ENCODE assay signal across 10 cellular contexts in genomic region chr19:941292-942132, GRCh38. TPM values are rescaled to one million over a fixed set of nuclear protein-coding genes. Genes with fewer than 3 reads are reported as not detected.
DNase-seq lines count a peak whose midpoint lies in the region; ATAC-seq and TF ChIP-seq lines count a peak whose summit lies in the region.
"Had no signal": no experiment of that assay in that cellular context is flagged by ENCODE, and none has a peak within 500 bp of the region (broad histone marks: within the 10 kb centered on the region; RNA-seq: fewer than 3 reads in every experiment).

No MANE protein-coding gene starts in this region.

- DNase-seq in CD4-positive, alpha-beta memory T cell: no peak
- no peak for DNase-seq in RWPE1 (ENCODE audit: low spot score)
- no peak for DNase-seq in Calu3

- POLR2A ChIA-PET in CD4-positive, alpha-beta memory T cell (lab: Charles Lee; ENCODE audit: partially characterized antibody): interaction anchor here (1.4 to 1.7 kb wide), 2 partner anchors 9 to 18 kb away, joined by 3 to 6 read pairs; no protein-coding TSS in a partner anchor
- POLR2A ChIA-PET in RWPE1 (lab: Yijun Ruan, JAX; ENCODE audit: low non-redundant PET): no interaction called here

- H3K4me3 Mint-ChIP-seq in CD4-positive, alpha-beta memory T cell: peak overlapping the region; percentile 60 to 79 (median 72)
- no peak overlapping the region for H3K4me3 Mint-ChIP-seq in Calu3 (ENCODE audit: low read depth, unreplicated experiment)

- peak overlapping the region in 6 of 7 donors; percentile 60 to 81 (median 72) for H3K27ac Mint-ChIP-seq in CD4-positive, alpha-beta memory T cell
- no peak overlapping the region for H3K27ac Mint-ChIP-seq in Calu3 (ENCODE audit: unreplicated experiment)

- peaks cover 14 to 32% (median 23%) of the 10 kb centered on the region in 4 donors for H3K4me1 Mint-ChIP-seq in CD4-positive, alpha-beta memory T cell
- peaks cover 26% of the 10 kb centered on the region for H3K4me1 Mint-ChIP-seq in Calu3 (ENCODE audit: low read depth, unreplicated experiment)

- no peaks in the 10 kb centered on the region for H3K9me3 ChIP-seq in CD4-positive, alpha-beta memory T cell (ENCODE audit: control insufficient read depth in 1 of 2, low read length in 2 of 2)
- H3K9me3 ChIP-seq in esophagus (ENCODE audit: control insufficient read depth in 2 of 2, insufficient read depth in 1 of 2, low read depth in 1 of 2, low read length in 1 of 2): no peaks in the 10 kb centered on the region

- peak overlapping the region; percentile 29 to 38 for H3K4me3 ChIP-seq in CD4-positive, alpha-beta memory T cell (ENCODE audit: low read length in 2 of 2)
- H3K4me3 ChIP-seq in esophagus (ENCODE audit: low read depth in 1 of 2, low read length in 2 of 2): peak overlapping the region; percentile 37 to 46
- peak overlapping the region; percentile 61 for H3K4me3 ChIP-seq in rectal smooth muscle tissue (ENCODE audit: low read length)

- H3K9ac ChIP-seq in rectal smooth muscle tissue (ENCODE audit: low read length): no peak overlapping the region

- BruUV-seq in Calu3 (replicated peaks; lab: Mats Ljungman, UMichigan): no TSS peak

- CTCF ChIA-PET in CD4-positive, alpha-beta memory T cell (lab: Charles Lee; ENCODE audit: partially characterized antibody): interaction anchor here (1.0 kb wide), 1 partner anchor 78 kb away, joined by 4 read pairs; no protein-coding TSS in a partner anchor
- CTCF ChIA-PET in RWPE1 (lab: Yijun Ruan, JAX): no interaction called here
- CTCF ChIA-PET in Calu3 (lab: Charles Lee): no interaction called here

- ATAC-seq in GM18870 (IDR thresholded peaks at IDR 0.05; ENCODE audit: unreplicated experiment) (no peak), GM21390 (IDR thresholded peaks at IDR 0.05; ENCODE audit: unreplicated experiment) (no peak), HG03108 (IDR thresholded peaks at IDR 0.05; ENCODE audit: unreplicated experiment) (no peak)

- peaks cover 21% of the 10 kb centered on the region for H3K4me1 ChIP-seq in CD4-positive, alpha-beta memory T cell (ENCODE audit: insufficient read depth, low read length)
- peaks cover 2 to 10% of the 10 kb centered on the region in 2 donors for H3K4me1 ChIP-seq in esophagus (ENCODE audit: control insufficient read depth in 2 of 2, insufficient read depth in 2 of 2, low read length in 1 of 2)
- no peaks in the 10 kb centered on the region for H3K4me1 ChIP-seq in rectal smooth muscle tissue (ENCODE audit: control insufficient read depth, insufficient read depth, low read length)

- TF ChIP-seq CTCF in RWPE1 (conservative IDR thresholded peaks at IDR 0.05; ENCODE audit: low read depth) (no peak), Calu3 (IDR thresholded peaks at IDR 0.05; ENCODE audit: unreplicated experiment) (no peak)

- WGBS in esophagus, 2 donors: 44 to 60% methylated on average over 33 to 45 of the region's 45 CpGs

- H3K27me3 Mint-ChIP-seq in CD4-positive, alpha-beta memory T cell: no peaks in the 10 kb centered on the region
- peaks cover 33% of the 10 kb centered on the region for H3K27me3 Mint-ChIP-seq in Calu3 (ENCODE audit: unreplicated experiment)

- no peaks in the 10 kb centered on the region for H3K27me3 ChIP-seq in CD4-positive, alpha-beta memory T cell (ENCODE audit: insufficient read depth, low read length)
- H3K27me3 ChIP-seq in esophagus (ENCODE audit: control insufficient read depth in 1 of 2, insufficient read depth in 2 of 2, low read length in 2 of 2): no peaks in the 10 kb centered on the region
- H3K27me3 ChIP-seq in rectal smooth muscle tissue (ENCODE audit: control insufficient read depth, insufficient read depth, low read length): no peaks in the 10 kb centered on the region

- intact Hi-C loops in CD4-positive, alpha-beta memory T cell (cut with micrococcal nuclease): loop anchor here (2.0 kb wide), 1 partner anchor 17 kb away; no protein-coding TSS in a partner anchor
- intact Hi-C loops in Calu3 (cut with micrococcal nuclease; ENCODE audit: unreplicated experiment): no loop called here

- peaks cover 0 to 2% (median 0%) of the 10 kb centered on the region in 8 donors for H3K9me3 Mint-ChIP-seq in CD4-positive, alpha-beta memory T cell
- H3K9me3 Mint-ChIP-seq in Calu3 (ENCODE audit: low read depth, unreplicated experiment): no peaks in the 10 kb centered on the region

- H3K36me3 ChIP-seq in CD4-positive, alpha-beta memory T cell (ENCODE audit: insufficient read depth, low read length): no peaks in the 10 kb centered on the region
- peaks cover 0 to 6% of the 10 kb centered on the region in 2 donors for H3K36me3 ChIP-seq in esophagus (ENCODE audit: control insufficient read depth in 2 of 2, insufficient read depth in 2 of 2, low read length in 1 of 2)
- H3K36me3 ChIP-seq in rectal smooth muscle tissue (ENCODE audit: control insufficient read depth, insufficient read depth, low read length): no peaks in the 10 kb centered on the region

- H3K27ac ChIP-seq in CD4-positive, alpha-beta memory T cell (ENCODE audit: low read depth, low read length): peak overlapping the region; percentile 5
- H3K27ac ChIP-seq in RWPE1 (peak overlapping the region; percentile 92), esophagus (ENCODE audit: low read depth in 2 of 2, low read length in 1 of 2) (peak overlapping the region; percentile 78 to 81), rectal smooth muscle tissue (ENCODE audit: low read depth, low read length) (peak overlapping the region; percentile 68)

- H3K36me3 Mint-ChIP-seq in CD4-positive, alpha-beta memory T cell: no peaks in the 10 kb centered on the region
- H3K36me3 Mint-ChIP-seq in Calu3 (ENCODE audit: insufficient read depth, unreplicated experiment): peaks cover 15% of the 10 kb centered on the region

RNA-seq across cellular contexts. Expression of gene ARID3A, which starts 15.7 kb away (rescaled TPM):
- total RNA-seq in CD4-positive, alpha-beta memory T cell: 1 to 10 TPM; 9.2 to 9.6 TPM
- 1 to 10 TPM in 1 of 2 donors, under 1 TPM in 1; 0.27 to 1.1 TPM for polyA plus RNA-seq in CD4-positive, alpha-beta memory T cell
- 1 to 10 TPM; 1.3 to 5.2 TPM for polyA plus RNA-seq in esophagus
- total RNA-seq in Calu3 (2022): 0.85 and 1.6 TPM in 2 replicates

RNA-seq across cellular contexts. Expression of gene KISS1R, which starts 24.4 kb away (rescaled TPM):
- total RNA-seq in CD4-positive, alpha-beta memory T cell: 1 to 10 TPM in 1 of 2 experiments, under 1 TPM in 1; 0.79 to 1.2 TPM
- polyA plus RNA-seq in CD4-positive, alpha-beta memory T cell: under 1 TPM; 0.59 TPM
- polyA plus RNA-seq in esophagus: under 1 TPM in 1 of 2 donors, not detected in 1; 0.01 TPM
- not detected in 2 replicates for total RNA-seq in Calu3 (2022)
- total RNA-seq: M059J had no signal

RNA-seq across cellular contexts. Expression of gene R3HDM4, which starts 28.5 kb away (rescaled TPM):
- total RNA-seq in CD4-positive, alpha-beta memory T cell: 100 to 1,000 TPM; 153 to 160 TPM
- polyA plus RNA-seq in CD4-positive, alpha-beta memory T cell: 100 to 1,000 TPM; 203 to 230 TPM
- 10 to 100 TPM; 66.1 to 84.8 TPM for polyA plus RNA-seq in esophagus
- total RNA-seq in Calu3 (2022): 54.0 and 55.5 TPM in 2 replicates

RNA-seq across cellular contexts. Expression of gene WDR18, which starts 42.6 kb away (rescaled TPM):
- 10 to 100 TPM; 53.9 to 60.3 TPM for total RNA-seq in CD4-positive, alpha-beta memory T cell
- polyA plus RNA-seq in CD4-positive, alpha-beta memory T cell: 10 to 100 TPM; 44.3 to 79.7 TPM
- 10 to 100 TPM; 36.2 to 44.8 TPM for polyA plus RNA-seq in esophagus
- total RNA-seq in Calu3 (2022): 43.3 TPM in 2 replicates

RNA-seq across cellular contexts. Expression of gene RNU6-9, which starts 48.2 kb away (rescaled TPM):
- not detected for total RNA-seq in CD4-positive, alpha-beta memory T cell
- not detected for polyA plus RNA-seq in CD4-positive, alpha-beta memory T cell
- polyA plus RNA-seq in esophagus: not detected
- not detected in 2 replicates for total RNA-seq in Calu3 (2022)
- total RNA-seq: M059J, mucosa of gallbladder had no signal

Comparison
In these comparisons a context has a peak if more than half of its experiments do, and no peak if none do; other contexts are left out.
1. H3K27ac ChIP-seq: peak in every context shown above with its lines; median percentile 92 in RWPE1; 80 in esophagus; 68 in rectal smooth muscle tissue; 5 in CD4-positive, alpha-beta memory T cell.